Comparison of ENCODE assay signal across 27 cellular contexts in genomic region chr6:165548450-165548849, GRCh38.
"Had no signal": no experiment of that assay in that cellular context is flagged by ENCODE, and none has a peak within 500 bp of the region (broad histone marks: within the 10 kb centered on the region; RNA-seq: fewer than 3 reads in every experiment).

No MANE protein-coding gene starts in this region.

- H3K4me1 ChIP-seq: colonic mucosa, esophagus muscularis mucosa, foreskin keratinocyte, gastrocnemius medialis, gastroesophageal sphincter had no signal

- H3K27me3 ChIP-seq: colonic mucosa, dorsolateral prefrontal cortex, esophagus muscularis mucosa, esophagus squamous epithelium, foreskin keratinocyte, gastrocnemius medialis, gastroesophageal sphincter, heart left ventricle, heart right ventricle had no signal

- DNase-seq: colonic mucosa; cortex of kidney; dermis blood vessel endothelial cell; dorsolateral prefrontal cortex; effector CD4-positive, alpha-beta T cell; effector CD8-positive, alpha-beta T cell; effector memory CD4-positive, alpha-beta T cell; effector memory CD8-positive, alpha-beta T cell; endodermal cell; erythroblast; esophagus squamous epithelium; foreskin fibroblast; foreskin keratinocyte; foreskin melanocyte; gastrocnemius medialis; glutamatergic neuron; head of caudate nucleus; heart left ventricle; heart right ventricle had no signal

- H3K4me3 ChIP-seq: colonic mucosa, coronary artery, dorsolateral prefrontal cortex, esophagus muscularis mucosa, esophagus squamous epithelium, gastrocnemius medialis, gastroesophageal sphincter, heart left ventricle, heart right ventricle had no signal

- ATAC-seq: effector memory CD8-positive, alpha-beta T cell; esophagus mucosa; foreskin keratinocyte; gastrocnemius medialis; gastroesophageal sphincter; heart left ventricle; heart right ventricle had no signal

- H3K27ac ChIP-seq: colonic mucosa, coronary artery, dorsolateral prefrontal cortex, epithelial cell of prostate, esophagus muscularis mucosa, esophagus squamous epithelium, foreskin keratinocyte, gastrocnemius medialis, gastroesophageal sphincter, heart left ventricle, heart right ventricle had no signal

- H3K9me3 ChIP-seq: colonic mucosa, esophagus muscularis mucosa, esophagus squamous epithelium, gastrocnemius medialis, gastroesophageal sphincter, heart left ventricle, heart right ventricle had no signal

- H3K36me3 ChIP-seq: colonic mucosa, esophagus muscularis mucosa, esophagus squamous epithelium, gastrocnemius medialis, gastroesophageal sphincter, heart left ventricle, heart right ventricle had no signal

- FAIRE-seq: colon, endometrium, endothelial cell of umbilical vein had no signal
